ENCODE assay signal across 22 cellular contexts in the genomic region with DNA sequence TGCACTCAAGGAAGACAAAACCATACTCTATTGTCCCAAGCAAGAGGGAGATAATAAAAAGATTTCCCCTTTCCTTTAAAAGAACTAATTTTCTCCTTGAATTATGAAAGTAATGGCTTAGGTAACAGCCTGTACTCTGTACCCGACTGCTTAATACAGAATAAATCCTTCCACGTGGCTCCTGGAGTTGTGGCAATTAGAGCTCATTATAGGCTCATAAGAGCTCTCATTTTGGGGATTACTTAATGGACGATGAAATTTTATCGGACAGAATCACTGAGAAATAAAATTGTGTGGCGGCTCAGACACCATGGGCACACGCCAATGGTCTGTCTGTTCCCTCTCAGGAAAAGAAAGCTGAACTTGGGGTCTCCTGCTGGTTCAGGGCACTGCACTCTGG. TPM values are rescaled to one million over a fixed set of nuclear protein-coding genes. Genes with fewer than 3 reads are reported as not detected.
A peak's percentile ranks its signal among the peaks of the same experiment; 100 is the strongest.
DNase-seq lines count a peak whose midpoint lies in the region; ATAC-seq and TF ChIP-seq lines count a peak whose summit lies in the region.
"Had no signal": no experiment of that assay in that cellular context is flagged by ENCODE, and none has a peak within 500 bp of the region (broad histone marks: within the 10 kb centered on the region; RNA-seq: fewer than 3 reads in every experiment).

No MANE protein-coding gene starts in this region.

- no peaks in the 10 kb centered on the region for H3K9me2 ChIP-seq in GM23338 (ENCODE audit: insufficient read depth)

- peak overlapping the region; percentile 68 for H3K4me3 ChIP-seq in GM23338
- no peak overlapping the region for H3K4me3 ChIP-seq in retinal pigment epithelial cell (ENCODE audit: low read length)
- H3K4me3 ChIP-seq: BLaER1, GM12878 had no signal

- peaks cover 100% of the 10 kb centered on the region for H3K27me3 ChIP-seq in GM23338 (ENCODE audit: insufficient read depth)

- peak; percentile 9 for DNase-seq in NCI-H1105 treated with DMSO at 0.1 percent for 48 hours (lab: John Stamatoyannopoulos, UW)
- no peak for DNase-seq in NCI-H1105 (lab: John Stamatoyannopoulos, UW)
- no peak for DNase-seq in GM23338 (ENCODE audit: low spot score)
- DNase-seq in retinal pigment epithelial cell (ENCODE audit: low read depth): peak; percentile 93
- DNase-seq in GDM1 (lab: John Stamatoyannopoulos, UW): no peak
- no peak for DNase-seq in NK-92 treated with Interleukin-12 subunit alpha and Interleukin-12 subunit beta, amount 100 ng/mL, for 24 hours (lab: John Stamatoyannopoulos, UW)
- DNase-seq: Caco-2; CD4-positive, CD25-positive, alpha-beta regulatory T cell; CD8-positive, alpha-beta T cell; DMS153; DND-41 had no signal

- no peak overlapping the region for H3K4me3 Mint-ChIP-seq in GM23338
- H3K4me3 Mint-ChIP-seq in brain: peak overlapping the region in 1 of 5 experiments; percentile 37
- H3K4me3 Mint-ChIP-seq: B cell; CD8-positive, alpha-beta T cell had no signal

- H3K27me3 Mint-ChIP-seq in GM23338 (ENCODE audit: insufficient read depth, low read depth, poor library complexity) (peaks cover 100% of the 10 kb centered on the region), brain (peaks cover 70% of the 10 kb centered on the region)

- no peak overlapping the region for H2AFZ ChIP-seq in GM23338

- peaks cover 79% of the 10 kb centered on the region for H3K4me1 ChIP-seq in GM23338 (ENCODE audit: insufficient read depth)

- peak overlapping the region; percentile 93 for H3K4me2 ChIP-seq in GM23338
- H3K4me2 ChIP-seq: BLaER1 had no signal

- H3K79me2 ChIP-seq in GM23338 (replicated peaks; ENCODE audit: insufficient read depth): no peaks in the 10 kb centered on the region

- H3K4me1 Mint-ChIP-seq in GM23338 (peaks cover 81% of the 10 kb centered on the region), brain (peaks cover 82% of the 10 kb centered on the region)

- H3K36me3 ChIP-seq in GM23338 (ENCODE audit: insufficient read depth): no peaks in the 10 kb centered on the region
- H3K36me3 ChIP-seq: BLaER1 had no signal

- H3F3A ChIP-seq in GM23338 (replicated peaks; ENCODE audit: low read depth): peaks cover 50% of the 10 kb centered on the region

- H3K27ac ChIP-seq in GM23338 (ENCODE audit: low read depth): no peak overlapping the region
- H3K27ac ChIP-seq: 22Rv1, BLaER1, C4-2B had no signal

- peaks cover 10% of the 10 kb centered on the region for H4K20me1 ChIP-seq in GM23338 (replicated peaks; ENCODE audit: insufficient read depth)

- ATAC-seq in GM23338 (no peak), GM21723 (IDR thresholded peaks at IDR 0.05; ENCODE audit: unreplicated experiment) (no peak)
- ATAC-seq: CD8-positive, alpha-beta T cell; GM12878; HCT116 had no signal

- TF ChIP-seq CTCF in GM23338 (conservative IDR thresholded peaks at IDR 0.05; ENCODE audit: low read depth in 2 of 2) (no peak), brain (conservative IDR thresholded peaks at IDR 0.05) (no peak), retinal pigment epithelial cell (conservative IDR thresholded peaks at IDR 0.05; ENCODE audit: low read depth, low read length) (no peak)

- H3K27ac Mint-ChIP-seq in GM23338: no peak overlapping the region
- H3K27ac Mint-ChIP-seq in brain: peak overlapping the region in 3 of 5 experiments; percentile 36 to 85 (median 72)
- H3K27ac Mint-ChIP-seq: B cell; CD4-positive, CD25-positive, alpha-beta regulatory T cell; CD8-positive, alpha-beta T cell; H9 had no signal

- H3K36me3 Mint-ChIP-seq in GM23338 (ENCODE audit: low read depth) (no peaks in the 10 kb centered on the region), brain (peaks cover 5% of the 10 kb centered on the region)
- H3K36me3 Mint-ChIP-seq: CD4-positive, CD25-positive, alpha-beta regulatory T cell; CD8-positive, alpha-beta T cell had no signal

- H3K9me3 Mint-ChIP-seq in GM23338 (no peaks in the 10 kb centered on the region), brain (no peaks in the 10 kb centered on the region)
- H3K9me3 Mint-ChIP-seq: CD4-positive, CD25-positive, alpha-beta regulatory T cell; CD8-positive, alpha-beta T cell had no signal

TF ChIP-seq in GM23338, 12 proteins besides CTCF, POLR2A, EP300 and RAD21:
- TF ChIP-seq, protein P1, sequence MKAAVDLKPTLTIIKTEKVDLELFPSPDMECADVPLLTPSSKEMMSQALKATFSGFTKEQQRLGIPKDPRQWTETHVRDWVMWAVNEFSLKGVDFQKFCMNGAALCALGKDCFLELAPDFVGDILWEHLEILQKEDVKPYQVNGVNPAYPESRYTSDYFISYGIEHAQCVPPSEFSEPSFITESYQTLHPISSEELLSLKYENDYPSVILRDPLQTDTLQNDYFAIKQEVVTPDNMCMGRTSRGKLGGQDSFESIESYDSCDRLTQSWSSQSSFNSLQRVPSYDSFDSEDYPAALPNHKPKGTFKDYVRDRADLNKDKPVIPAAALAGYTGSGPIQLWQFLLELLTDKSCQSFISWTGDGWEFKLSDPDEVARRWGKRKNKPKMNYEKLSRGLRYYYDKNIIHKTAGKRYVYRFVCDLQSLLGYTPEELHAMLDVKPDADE (IDR thresholded peaks at IDR 0.05): no peak
- TF ChIP-seq POLR2AphosphoS5 (IDR thresholded peaks at IDR 0.05; ENCODE audit: low read depth) (no peak), EZH2 (IDR thresholded peaks at IDR 0.05; ENCODE audit: low read depth, unreplicated experiment) (peak; percentile 24), ZNF114 (CRISPR knock-in tag; IDR thresholded peaks at IDR 0.05) (no peak), STAT1 (IDR thresholded peaks at IDR 0.05; ENCODE audit: unreplicated experiment) (no peak)
- TF ChIP-seq, protein P2, sequence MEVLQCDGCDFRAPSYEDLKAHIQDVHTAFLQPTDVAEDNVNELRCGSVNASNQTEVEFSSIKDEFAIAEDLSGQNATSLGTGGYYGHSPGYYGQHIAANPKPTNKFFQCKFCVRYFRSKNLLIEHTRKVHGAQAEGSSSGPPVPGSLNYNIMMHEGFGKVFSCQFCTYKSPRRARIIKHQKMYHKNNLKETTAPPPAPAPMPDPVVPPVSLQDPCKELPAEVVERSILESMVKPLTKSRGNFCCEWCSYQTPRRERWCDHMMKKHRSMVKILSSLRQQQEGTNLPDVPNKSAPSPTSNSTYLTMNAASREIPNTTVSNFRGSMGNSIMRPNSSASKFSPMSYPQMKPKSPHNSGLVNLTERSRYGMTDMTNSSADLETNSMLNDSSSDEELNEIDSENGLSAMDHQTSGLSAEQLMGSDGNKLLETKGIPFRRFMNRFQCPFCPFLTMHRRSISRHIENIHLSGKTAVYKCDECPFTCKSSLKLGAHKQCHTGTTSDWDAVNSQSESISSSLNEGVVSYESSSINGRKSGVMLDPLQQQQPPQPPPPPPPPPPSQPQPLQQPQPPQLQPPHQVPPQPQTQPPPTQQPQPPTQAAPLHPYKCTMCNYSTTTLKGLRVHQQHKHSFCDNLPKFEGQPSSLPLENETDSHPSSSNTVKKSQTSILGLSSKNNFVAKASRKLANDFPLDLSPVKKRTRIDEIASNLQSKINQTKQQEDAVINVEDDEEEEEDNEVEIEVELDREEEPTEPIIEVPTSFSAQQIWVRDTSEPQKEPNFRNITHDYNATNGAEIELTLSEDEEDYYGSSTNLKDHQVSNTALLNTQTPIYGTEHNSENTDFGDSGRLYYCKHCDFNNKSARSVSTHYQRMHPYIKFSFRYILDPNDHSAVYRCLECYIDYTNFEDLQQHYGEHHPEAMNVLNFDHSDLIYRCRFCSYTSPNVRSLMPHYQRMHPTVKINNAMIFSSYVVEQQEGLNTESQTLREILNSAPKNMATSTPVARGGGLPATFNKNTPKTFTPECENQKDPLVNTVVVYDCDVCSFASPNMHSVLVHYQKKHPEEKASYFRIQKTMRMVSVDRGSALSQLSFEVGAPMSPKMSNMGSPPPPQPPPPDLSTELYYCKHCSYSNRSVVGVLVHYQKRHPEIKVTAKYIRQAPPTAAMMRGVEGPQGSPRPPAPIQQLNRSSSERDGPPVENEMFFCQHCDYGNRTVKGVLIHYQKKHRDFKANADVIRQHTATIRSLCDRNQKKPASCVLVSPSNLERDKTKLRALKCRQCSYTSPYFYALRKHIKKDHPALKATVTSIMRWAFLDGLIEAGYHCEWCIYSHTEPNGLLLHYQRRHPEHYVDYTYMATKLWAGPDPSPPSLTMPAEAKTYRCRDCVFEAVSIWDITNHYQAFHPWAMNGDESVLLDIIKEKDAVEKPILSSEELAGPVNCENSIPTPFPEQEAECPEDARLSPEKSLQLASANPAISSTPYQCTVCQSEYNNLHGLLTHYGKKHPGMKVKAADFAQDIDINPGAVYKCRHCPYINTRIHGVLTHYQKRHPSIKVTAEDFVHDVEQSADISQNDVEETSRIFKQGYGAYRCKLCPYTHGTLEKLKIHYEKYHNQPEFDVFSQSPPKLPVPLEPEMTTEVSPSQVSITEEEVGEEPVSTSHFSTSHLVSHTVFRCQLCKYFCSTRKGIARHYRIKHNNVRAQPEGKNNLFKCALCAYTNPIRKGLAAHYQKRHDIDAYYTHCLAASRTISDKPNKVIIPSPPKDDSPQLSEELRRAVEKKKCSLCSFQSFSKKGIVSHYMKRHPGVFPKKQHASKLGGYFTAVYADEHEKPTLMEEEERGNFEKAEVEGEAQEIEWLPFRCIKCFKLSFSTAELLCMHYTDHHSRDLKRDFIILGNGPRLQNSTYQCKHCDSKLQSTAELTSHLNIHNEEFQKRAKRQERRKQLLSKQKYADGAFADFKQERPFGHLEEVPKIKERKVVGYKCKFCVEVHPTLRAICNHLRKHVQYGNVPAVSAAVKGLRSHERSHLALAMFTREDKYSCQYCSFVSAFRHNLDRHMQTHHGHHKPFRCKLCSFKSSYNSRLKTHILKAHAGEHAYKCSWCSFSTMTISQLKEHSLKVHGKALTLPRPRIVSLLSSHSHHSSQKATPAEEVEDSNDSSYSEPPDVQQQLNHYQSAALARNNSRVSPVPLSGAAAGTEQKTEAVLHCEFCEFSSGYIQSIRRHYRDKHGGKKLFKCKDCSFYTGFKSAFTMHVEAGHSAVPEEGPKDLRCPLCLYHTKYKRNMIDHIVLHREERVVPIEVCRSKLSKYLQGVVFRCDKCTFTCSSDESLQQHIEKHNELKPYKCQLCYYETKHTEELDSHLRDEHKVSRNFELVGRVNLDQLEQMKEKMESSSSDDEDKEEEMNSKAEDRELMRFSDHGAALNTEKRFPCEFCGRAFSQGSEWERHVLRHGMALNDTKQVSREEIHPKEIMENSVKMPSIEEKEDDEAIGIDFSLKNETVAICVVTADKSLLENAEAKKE (CRISPR knock-in tag; IDR thresholded peaks at IDR 0.05): no peak

RNA-seq across cellular contexts. Expression of a gene that starts 2.8 kb away (rescaled TPM):
- not detected in 2 replicates for total RNA-seq in GM23338 (2014; rRNA removed; shearing (Covaris generic))
- polyA plus RNA-seq in GM23338 (2016; fragmentation: Nextera tagmentation; extraction: Ambion mirVana) (0.34 TPM in 1 of 2 replicates, not detected in the other), brain (ENCODE audit: insufficient read depth, low read depth, low replicate concordance) (0.19 TPM)
- total RNA-seq: Caco-2; CD4-positive, CD25-positive, alpha-beta regulatory T cell; CD8-positive, alpha-beta T cell; H4; H9 had no signal
- polyA plus RNA-seq: AG04450; CD4-positive, CD25-positive, alpha-beta regulatory T cell had no signal

RNA-seq across cellular contexts. Expression of a gene that starts 32.7 kb away (rescaled TPM):
- 18.3 and 21.1 TPM in 2 replicates for total RNA-seq in GM23338 (2014; rRNA removed; shearing (Covaris generic))
- polyA plus RNA-seq in GM23338 (2016; fragmentation: Nextera tagmentation; extraction: Ambion mirVana): 17.2 and 24.3 TPM in 2 replicates
- polyA plus RNA-seq in brain (ENCODE audit: insufficient read depth, low read depth, low replicate concordance): 11.3 TPM

Comparison
In these comparisons a context has a peak if more than half of its experiments do, and no peak if none do; other contexts are left out.
1. DNase-seq: peak in NCI-H1105 treated with DMSO at 0.1 percent for 48 hours (single experiment) and retinal pigment epithelial cell (single experiment); none in NCI-H1105 (single experiment), GM23338 (single experiment), GDM1 (single experiment) and NK-92 treated with Interleukin-12 subunit alpha and Interleukin-12 subunit beta, amount 100 ng/mL, for 24 hours (single experiment).